In genomic region chr10:53253221-53253620, GRCh38 we compare ENCODE assay signal across 28 cellular contexts.
"Had no signal": no experiment of that assay in that cellular context is flagged by ENCODE, and none has a peak within 500 bp of the region (broad histone marks: within the 10 kb centered on the region; RNA-seq: fewer than 3 reads in every experiment).

No MANE protein-coding gene starts in this region.

- H3K27me3 Mint-ChIP-seq: naive thymus-derived CD8-positive, alpha-beta T cell; natural killer cell treated with Interleukin-12 subunit alpha and Interleukin-12 subunit beta and Interleukin-15 and Interleukin-18, amount 100 ng/mL, for 72 hours; progenitor cell of endocrine pancreas; stimulated activated naive B cell treated with anti-CD40 and anti-IgM and Interleukin-4, amounts not matched to agents 10 μg/mL and 1 μg/mL and 100 μg/mL, for 72 hours; stimulated activated naive CD8-positive, alpha-beta T cell treated with anti-CD3 and anti-CD28 coated beads, Interleukin-15, Interleukin-2, amounts not matched to agents 100 ng/mL and 50 ng/mL, for 24 hours had no signal

- DNase-seq: naive thymus-derived CD8-positive, alpha-beta T cell; nephron progenitor cell; nucleus accumbens; pancreas; psoas muscle; right cardiac atrium; right lobe of liver; stimulated activated CD4-positive, alpha-beta T cell treated with anti-CD3 and anti-CD28 coated beads, Interleukin-15, amount 100 ng/mL, for 24 hours; stimulated activated CD4-positive, alpha-beta T cell treated with anti-CD3 and anti-CD28 coated beads, Interleukin-2, amount 100 ng/mL, for 24 hours; stimulated activated CD4-positive, alpha-beta T cell treated with anti-CD3 and anti-CD28 coated beads, Interleukin-2, amount 100 ng/mL, for 48 hours; stimulated activated CD4-positive, alpha-beta T cell treated with anti-CD3 and anti-CD28 coated beads, Interleukin-4, amount 100 ng/mL, for 24 hours; stimulated activated naive B cell treated with anti-CD40 and anti-IgM and Interleukin-4, amounts not matched to agents 10 μg/mL and 1 μg/mL and 100 μg/mL, for 72 hours; stimulated activated naive CD4-positive, alpha-beta T cell treated with Interleukin-2 at 50 U/mL for 16 hours; stomach; thyroid gland; trophoblast cell; upper lobe of left lung had no signal

- FAIRE-seq: pancreas, urothelium cell line had no signal

- H3K27me3 ChIP-seq: neutrophil, pancreas, right lobe of liver, stomach, thyroid gland, tibial nerve, upper lobe of left lung, vagina had no signal

- H3K27ac Mint-ChIP-seq: naive thymus-derived CD8-positive, alpha-beta T cell; natural killer cell treated with Interleukin-12 subunit alpha and Interleukin-12 subunit beta and Interleukin-15 and Interleukin-18, amount 100 ng/mL, for 72 hours; nephron progenitor cell; progenitor cell of endocrine pancreas; stimulated activated effector memory CD8-positive, alpha-beta T cell treated with anti-CD3 and anti-CD28 coated beads, Interleukin-12 subunit alpha, Interleukin-12 subunit beta, amount 100 ng/mL, for 72 hours; stimulated activated naive B cell treated with anti-CD40 and anti-IgM and Interleukin-4, amounts not matched to agents 10 μg/mL and 1 μg/mL and 100 μg/mL, for 72 hours; stimulated activated naive CD8-positive, alpha-beta T cell treated with anti-CD3 and anti-CD28 coated beads, Interleukin-15, Interleukin-2, amounts not matched to agents 100 ng/mL and 50 ng/mL, for 24 hours had no signal

- H3K36me3 ChIP-seq: neutrophil, pancreas, right lobe of liver, stomach, thoracic aorta, thyroid gland, tibial nerve, upper lobe of left lung, vagina had no signal

- H3K4me3 Mint-ChIP-seq: naive thymus-derived CD8-positive, alpha-beta T cell; natural killer cell treated with Interleukin-12 subunit alpha and Interleukin-12 subunit beta and Interleukin-15 and Interleukin-18, amount 100 ng/mL, for 72 hours; nephron progenitor cell; neural crest cell; stimulated activated effector memory CD8-positive, alpha-beta T cell treated with anti-CD3 and anti-CD28 coated beads, Interleukin-12 subunit alpha, Interleukin-12 subunit beta, amount 100 ng/mL, for 72 hours; stimulated activated naive B cell treated with anti-CD40 and anti-IgM and Interleukin-4, amounts not matched to agents 10 μg/mL and 1 μg/mL and 100 μg/mL, for 72 hours; stimulated activated naive CD8-positive, alpha-beta T cell treated with anti-CD3 and anti-CD28 coated beads, Interleukin-15, Interleukin-2, amounts not matched to agents 100 ng/mL and 50 ng/mL, for 24 hours had no signal

- H3K36me3 Mint-ChIP-seq: stimulated activated effector memory CD8-positive, alpha-beta T cell treated with anti-CD3 and anti-CD28 coated beads, Interleukin-12 subunit alpha, Interleukin-12 subunit beta, amount 100 ng/mL, for 72 hours; stimulated activated naive B cell treated with anti-CD40 and anti-IgM and Interleukin-4, amounts not matched to agents 10 μg/mL and 1 μg/mL and 100 μg/mL, for 72 hours had no signal

- H3K4me1 ChIP-seq: pancreas, psoas muscle, right lobe of liver, stomach, tibial nerve, upper lobe of left lung, vagina had no signal

- H3K9me3 Mint-ChIP-seq: neural crest cell had no signal

- H3K4me1 Mint-ChIP-seq: naive thymus-derived CD8-positive, alpha-beta T cell; nephron progenitor cell; neural crest cell; stimulated activated effector memory CD8-positive, alpha-beta T cell treated with anti-CD3 and anti-CD28 coated beads, Interleukin-12 subunit alpha, Interleukin-12 subunit beta, amount 100 ng/mL, for 72 hours; stimulated activated naive B cell treated with anti-CD40 and anti-IgM and Interleukin-4, amounts not matched to agents 10 μg/mL and 1 μg/mL and 100 μg/mL, for 72 hours had no signal

- ATAC-seq: naive thymus-derived CD8-positive, alpha-beta T cell; natural killer cell treated with Interleukin-12 subunit alpha and Interleukin-12 subunit beta and Interleukin-15 and Interleukin-18, amount 100 ng/mL, for 72 hours; pancreas; psoas muscle; right cardiac atrium; right lobe of liver; stimulated activated effector memory CD8-positive, alpha-beta T cell treated with anti-CD3 and anti-CD28 coated beads, Interleukin-12 subunit alpha, Interleukin-12 subunit beta, amount 100 ng/mL, for 72 hours; stimulated activated naive B cell treated with anti-CD40 and anti-IgM and Interleukin-4, amounts not matched to agents 10 μg/mL and 1 μg/mL and 100 μg/mL, for 72 hours had no signal

- H3K9me3 ChIP-seq: neutrophil, pancreas, psoas muscle, right lobe of liver, thoracic aorta, thyroid gland, upper lobe of left lung, vagina had no signal

- H3K27ac ChIP-seq: neutrophil, pancreas, psoas muscle, right lobe of liver, skin epidermis, stomach, thoracic aorta, thyroid gland, tibial nerve, upper lobe of left lung, vagina had no signal

- H3K4me3 ChIP-seq: pancreas, psoas muscle, right lobe of liver, skin epidermis, stomach, thoracic aorta, thyroid gland, tibial nerve, upper lobe of left lung, vagina had no signal
